Comparison of ENCODE assay signal across 8 cellular contexts in genomic region chr5:175797521-175798038, GRCh38.
DNase-seq lines count a peak whose midpoint lies in the region; ATAC-seq and TF ChIP-seq lines count a peak whose summit lies in the region.

No MANE protein-coding gene starts in this region.

- intact Hi-C loops in head of caudate nucleus (cut with DNase I) = no loop called here

- H3K9me3 ChIP-seq in HEK293 (ENCODE audit: control insufficient read depth, insufficient read depth, low read depth, low read length) = no peaks in the 10 kb centered on the region

- POLR2A ChIA-PET in HEK293 (lab: Yijun Ruan, JAX) = interaction anchor here (1.2 to 1.3 kb wide), 2 partner anchors 12 to 74 kb away, joined by 6 to 7 read pairs; partner anchors contain the start of gene CPLX2

- peak overlapping the region; percentile 72 for H3K27ac ChIP-seq in 22Rv1
- H3K27ac ChIP-seq in HEK293 (ENCODE audit: extremely low read depth, low read depth, low read length) = no peak overlapping the region

- H3K36me3 ChIP-seq in HEK293 (ENCODE audit: control insufficient read depth in 2 of 2, insufficient read depth in 1 of 2, low read length in 2 of 2) = no peaks in the 10 kb centered on the region

- peaks cover 2% of the 10 kb centered on the region; the same call in 1 of the 2 replicates for H3K4me1 ChIP-seq in HEK293 (ENCODE audit: control insufficient read depth, insufficient read depth, low read length)

- CTCF ChIA-PET in HEK293 (lab: Yijun Ruan, JAX) = interaction anchor here (0.5 to 1.5 kb wide), 5 partner anchors 37 to 859 kb away, joined by 3 to 16 read pairs (median 4); partner anchors contain the start of gene CPLX2

- no peak for ATAC-seq in HG03039 (IDR thresholded peaks at IDR 0.05; ENCODE audit: unreplicated experiment)

- H3K4me3 ChIP-seq in HEK293 (ENCODE audit: low read depth, low read length) = peak overlapping the region; percentile 32

- DNase-seq in NCI-H69 (lab: John Stamatoyannopoulos, UW) (peak; percentile 96), head of caudate nucleus (peak; percentile 31 to 88 (median 67)), HT-29 (ENCODE audit: low spot score) (no peak), GM19238 (ENCODE audit: insufficient read length, low spot score) (no peak)
- no peak for DNase-seq in activated T-cell treated with anti-CD3 and anti-CD28 coated beads, Interleukin-2, amount 50 U/mL, for 48 hours

- TF ChIP-seq CTCF in 22Rv1 (IDR thresholded peaks at IDR 0.05) (no peak), HEK293 (tag by site-specific recombination; IDR thresholded peaks at IDR 0.05) (no peak)

TF ChIP-seq in HEK293, 187 proteins besides CTCF, POLR2A, EP300 and RAD21 (continues in another document):
- TF ChIP-seq ZNF664 (tag by site-specific recombination; IDR thresholded peaks at IDR 0.05) (no peak), ZNF366 (tag by site-specific recombination; conservative IDR thresholded peaks at IDR 0.05) (0 out of 2 replicates have a peak, but pooled peaks have one; percentile 12), GLIS2 (tag by site-specific recombination; IDR thresholded peaks at IDR 0.05) (no peak), ZNF561 (tag by site-specific recombination; IDR thresholded peaks at IDR 0.05; ENCODE audit: borderline replicate concordance) (no peak), ZNF132 (tag by site-specific recombination; IDR thresholded peaks at IDR 0.05; ENCODE audit: borderline replicate concordance) (no peak), ZNF362 (tag by site-specific recombination; IDR thresholded peaks at IDR 0.05) (no peak), ZNF335 (tag by site-specific recombination; conservative IDR thresholded peaks at IDR 0.05) (peak; percentile 51), ZNF621 (tag by site-specific recombination; IDR thresholded peaks at IDR 0.05) (no peak), ZBTB17 (tag by site-specific recombination; IDR thresholded peaks at IDR 0.05) (0 out of 2 replicates have a peak, but pooled peaks have one; percentile 5), ZNF112 (tag by site-specific recombination; IDR thresholded peaks at IDR 0.05) (no peak), GLI4 (tag by site-specific recombination; IDR thresholded peaks at IDR 0.05) (no peak), ZNF623 (tag by site-specific recombination; IDR thresholded peaks at IDR 0.05) (no peak), ZNF488 (tag by site-specific recombination; IDR thresholded peaks at IDR 0.05) (no peak), ZFHX2 (tag by site-specific recombination; conservative IDR thresholded peaks at IDR 0.05) (0 out of 2 replicates have a peak, but pooled peaks have one; percentile 9), ZNF426 (tag by site-specific recombination; IDR thresholded peaks at IDR 0.05) (no peak), KLF1 (tag by site-specific recombination; IDR thresholded peaks at IDR 0.05) (no peak), KLF9 (tag by site-specific recombination; IDR thresholded peaks at IDR 0.05; ENCODE audit: low read depth) (no peak), ZNF146 (tag by site-specific recombination; IDR thresholded peaks at IDR 0.05) (no peak), WT1 (tag by site-specific recombination; IDR thresholded peaks at IDR 0.05) (no peak), BCL6B (tag by site-specific recombination; IDR thresholded peaks at IDR 0.05) (peak; percentile 90), ZNF677 (tag by site-specific recombination; IDR thresholded peaks at IDR 0.05) (no peak), ZNF518A (tag by site-specific recombination; conservative IDR thresholded peaks at IDR 0.05; ENCODE audit: low read depth) (no peak), ZNF16 (tag by site-specific recombination; IDR thresholded peaks at IDR 0.05; ENCODE audit: low read depth) (no peak), ZNF416 (tag by site-specific recombination; IDR thresholded peaks at IDR 0.05) (no peak), ZBTB49 (tag by site-specific recombination; IDR thresholded peaks at IDR 0.05; ENCODE audit: low read depth) (no peak), ZNF274 (IDR thresholded peaks at IDR 0.05; ENCODE audit: low read length) (no peak), ZNF274 (tag by site-specific recombination; IDR thresholded peaks at IDR 0.05; ENCODE audit: borderline replicate concordance) (no peak), ZNF302 (tag by site-specific recombination; IDR thresholded peaks at IDR 0.05; ENCODE audit: low read depth) (no peak)

Comparison
In these comparisons a context has a peak if more than half of its experiments do, and no peak if none do; other contexts are left out.
1. DNase-seq: peak in NCI-H69 (single experiment) and head of caudate nucleus (42 of 42); none in HT-29 (single experiment), GM19238 (single experiment) and activated T-cell treated with anti-CD3 and anti-CD28 coated beads, Interleukin-2, amount 50 U/mL, for 48 hours (0 of 2).